Comparison of ENCODE assay signal across 14 cellular contexts in the genomic region with DNA sequence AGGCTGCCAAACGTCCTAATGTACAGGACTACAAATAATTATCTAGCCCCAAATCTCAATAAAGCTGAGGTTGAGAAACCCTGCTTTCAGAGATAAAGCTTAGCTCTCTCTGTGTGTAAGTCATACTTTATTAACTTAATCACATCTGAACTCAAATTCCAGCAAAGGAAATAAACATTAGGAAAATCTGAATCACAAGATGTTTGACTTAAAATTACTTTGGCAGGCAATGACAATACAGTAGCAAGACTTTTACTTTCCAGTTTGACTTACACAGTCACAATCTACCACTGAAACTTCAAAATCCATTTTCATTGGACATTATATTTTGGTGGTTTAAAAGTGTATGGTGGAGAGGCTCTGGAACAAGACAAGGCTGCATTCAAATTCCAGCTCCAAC. TPM values are rescaled to one million over a fixed set of nuclear protein-coding genes. Genes with fewer than 3 reads are reported as not detected.
A peak's percentile ranks its signal among the peaks of the same experiment; 100 is the strongest.
DNase-seq lines count a peak whose midpoint lies in the region; ATAC-seq and TF ChIP-seq lines count a peak whose summit lies in the region.
"Had no signal": no experiment of that assay in that cellular context is flagged by ENCODE, and none has a peak within 500 bp of the region (broad histone marks: within the 10 kb centered on the region; RNA-seq: fewer than 3 reads in every experiment).

No MANE protein-coding gene starts in this region.

- peaks cover 12% of the 10 kb centered on the region for H3K36me3 Mint-ChIP-seq in T-cell
- H3K36me3 Mint-ChIP-seq in effector memory CD8-positive, alpha-beta T cell (ENCODE audit: insufficient read depth): peaks cover 3% of the 10 kb centered on the region
- H3K36me3 Mint-ChIP-seq in stimulated activated naive CD8-positive, alpha-beta T cell treated with anti-CD3 and anti-CD28 coated beads, Interleukin-15, Interleukin-2, amounts not matched to agents 100 ng/mL and 50 ng/mL, for 24 hours (ENCODE audit: low read depth): peaks cover 6% of the 10 kb centered on the region
- peaks cover 3% of the 10 kb centered on the region for H3K36me3 Mint-ChIP-seq in progenitor cell of endocrine pancreas (ENCODE audit: insufficient read depth)

- H3K27me3 Mint-ChIP-seq in T-cell (no peaks in the 10 kb centered on the region), progenitor cell of endocrine pancreas (no peaks in the 10 kb centered on the region)
- H3K27me3 Mint-ChIP-seq in effector memory CD8-positive, alpha-beta T cell: no peaks in the 10 kb centered on the region
- no peaks in the 10 kb centered on the region for H3K27me3 Mint-ChIP-seq in stimulated activated naive CD8-positive, alpha-beta T cell treated with anti-CD3 and anti-CD28 coated beads, Interleukin-15, Interleukin-2, amounts not matched to agents 100 ng/mL and 50 ng/mL, for 24 hours

- peaks cover 73 to 85% (median 79%) of the 10 kb centered on the region in 3 donors for H3K4me1 Mint-ChIP-seq in T-cell
- H3K4me1 Mint-ChIP-seq in effector memory CD8-positive, alpha-beta T cell (ENCODE audit: low read depth in 2 of 2): peaks cover 26 to 47% of the 10 kb centered on the region in 2 donors
- H3K4me1 Mint-ChIP-seq in stimulated activated naive CD8-positive, alpha-beta T cell treated with anti-CD3 and anti-CD28 coated beads, Interleukin-15, Interleukin-2, amounts not matched to agents 100 ng/mL and 50 ng/mL, for 24 hours (ENCODE audit: low read depth): peaks cover 70% of the 10 kb centered on the region
- H3K4me1 Mint-ChIP-seq in progenitor cell of endocrine pancreas (ENCODE audit: low read depth): peaks cover 9% of the 10 kb centered on the region

- H3K9me3 Mint-ChIP-seq in T-cell (no peaks in the 10 kb centered on the region), progenitor cell of endocrine pancreas (ENCODE audit: low read depth) (no peaks in the 10 kb centered on the region)
- no peaks in the 10 kb centered on the region for H3K9me3 Mint-ChIP-seq in effector memory CD8-positive, alpha-beta T cell
- no peaks in the 10 kb centered on the region for H3K9me3 Mint-ChIP-seq in stimulated activated naive CD8-positive, alpha-beta T cell treated with anti-CD3 and anti-CD28 coated beads, Interleukin-15, Interleukin-2, amounts not matched to agents 100 ng/mL and 50 ng/mL, for 24 hours

- no peak for TF ChIP-seq CTCF in progenitor cell of endocrine pancreas (IDR thresholded peaks at IDR 0.05; ENCODE audit: unreplicated experiment)

- POLR2A ChIA-PET in T-cell (lab: Charles Lee): interaction anchor here (1.0 to 1.1 kb wide), 2 partner anchors 12 to 60 kb away, joined by 3 read pairs; a partner anchor contains a TSS

- CTCF ChIA-PET in T-cell (lab: Charles Lee): interaction anchor here in 1 of 2 donors (0.6 to 1.5 kb wide), 6 partner anchors 10 to 56 kb away, joined by 3 to 6 read pairs (median 3); a partner anchor contains a TSS

- no peak for DNase-seq in activated CD4-positive, CD25-positive, alpha-beta regulatory T cell treated with anti-CD3 and anti-CD28 coated beads, Interleukin-2, amount 50 U/mL, for 72 hours
- DNase-seq in T-cell (no peak), progenitor cell of endocrine pancreas (ENCODE audit: low spot score, unreplicated experiment) (no peak)
- DNase-seq in effector memory CD8-positive, alpha-beta T cell: no peak
- DNase-seq: DMS153, Kasumi-1, left ventricle myocardium inferior, NCI-H2107, SW 1271, trophoblast cell had no signal

- H3K27ac Mint-ChIP-seq in T-cell (peak overlapping the region; percentile 89 to 93), progenitor cell of endocrine pancreas (no peak overlapping the region)
- H3K27ac Mint-ChIP-seq in effector memory CD8-positive, alpha-beta T cell: peak overlapping the region; percentile 81 to 93
- H3K27ac Mint-ChIP-seq in stimulated activated naive CD8-positive, alpha-beta T cell treated with anti-CD3 and anti-CD28 coated beads, Interleukin-15, Interleukin-2, amounts not matched to agents 100 ng/mL and 50 ng/mL, for 24 hours: peak overlapping the region; percentile 86

- H3K4me3 Mint-ChIP-seq in T-cell (peak overlapping the region; percentile 75 to 84 (median 81)), progenitor cell of endocrine pancreas (ENCODE audit: low read depth) (no peak overlapping the region)
- peak overlapping the region; percentile 90 to 91 for H3K4me3 Mint-ChIP-seq in effector memory CD8-positive, alpha-beta T cell
- H3K4me3 Mint-ChIP-seq in stimulated activated naive CD8-positive, alpha-beta T cell treated with anti-CD3 and anti-CD28 coated beads, Interleukin-15, Interleukin-2, amounts not matched to agents 100 ng/mL and 50 ng/mL, for 24 hours: peak overlapping the region; percentile 70

- peak; percentile 71 to 76 for ATAC-seq in activated CD4-positive, CD25-positive, alpha-beta regulatory T cell treated with anti-CD3 and anti-CD28 coated beads, Interleukin-2, amount 50 U/mL, for 24 hours
- ATAC-seq in T-cell (replicated peaks in 1 of 4) (peak in 1 of 4 experiments; percentile 7), HG02885 (IDR thresholded peaks at IDR 0.05; ENCODE audit: poor library complexity, unreplicated experiment) (no peak), HG03460 (IDR thresholded peaks at IDR 0.05; ENCODE audit: unreplicated experiment) (no peak)
- peak; percentile 15 for ATAC-seq in effector memory CD8-positive, alpha-beta T cell (replicated peaks)

RNA-seq across cellular contexts. Expression of a gene that starts 11.4 kb away (rescaled TPM):
- total RNA-seq in T-cell: 10 to 100 TPM; 16.0 to 27.2 (median 25.8) TPM
- 11.6 and 13.1 TPM in 2 replicates for total RNA-seq in progenitor cell of endocrine pancreas

RNA-seq across cellular contexts. Expression of a gene that starts 11.7 kb away (rescaled TPM):
- 100 to 1,000 TPM; 114 to 175 (median 158) TPM for total RNA-seq in T-cell
- 138 and 144 TPM in 2 replicates for total RNA-seq in progenitor cell of endocrine pancreas

Comparison
In these comparisons a context has a peak if more than half of its experiments do, and no peak if none do; other contexts are left out.
1. ATAC-seq: peak in activated CD4-positive, CD25-positive, alpha-beta regulatory T cell treated with anti-CD3 and anti-CD28 coated beads, Interleukin-2, amount 50 U/mL, for 24 hours (2 of 2) and effector memory CD8-positive, alpha-beta T cell (single experiment); none in HG02885 (single experiment) and HG03460 (single experiment).